ENCODE assay signal across 9 cellular contexts in genomic region chr3:27590437-27591320, GRCh38.
DNase-seq lines count a peak whose midpoint lies in the region; ATAC-seq and TF ChIP-seq lines count a peak whose summit lies in the region.
"Had no signal": no experiment of that assay in that cellular context is flagged by ENCODE, and none has a peak within 500 bp of the region (broad histone marks: within the 10 kb centered on the region; RNA-seq: fewer than 3 reads in every experiment).

No MANE protein-coding gene starts in this region.

- H3K27ac ChIP-seq in rectal smooth muscle tissue (ENCODE audit: low read depth, low read length): peak overlapping the region; percentile 31
- H3K27ac ChIP-seq: neutrophil had no signal

- no peak overlapping the region for H3K9ac ChIP-seq in rectal smooth muscle tissue (ENCODE audit: low read length)

- ATAC-seq in HG03378 (IDR thresholded peaks at IDR 0.05; ENCODE audit: unreplicated experiment) (peak; percentile 37), HG03175 (IDR thresholded peaks at IDR 0.05; ENCODE audit: unreplicated experiment) (no peak), GM21576 (IDR thresholded peaks at IDR 0.05; ENCODE audit: unreplicated experiment) (no peak), GM21825 (IDR thresholded peaks at IDR 0.05; ENCODE audit: unreplicated experiment) (no peak)

- H3K4me1 ChIP-seq in rectal smooth muscle tissue (ENCODE audit: control insufficient read depth, insufficient read depth, low read length): peaks cover 21% of the 10 kb centered on the region

- no peaks in the 10 kb centered on the region for H3K36me3 ChIP-seq in rectal smooth muscle tissue (ENCODE audit: control insufficient read depth, insufficient read depth, low read length)
- H3K36me3 ChIP-seq: neutrophil had no signal

- no peak for TF ChIP-seq CTCF in fibroblast of mammary gland (conservative IDR thresholded peaks at IDR 0.05; ENCODE audit: control insufficient read depth, insufficient read depth, low read depth, low read length)

- no peak overlapping the region for H3K4me3 ChIP-seq in fibroblast of mammary gland (ENCODE audit: control insufficient read depth, low read depth, low read length)
- no peak overlapping the region for H3K4me3 ChIP-seq in rectal smooth muscle tissue (ENCODE audit: low read length)

- peak; percentile 52 to 72 for DNase-seq in SW 1271 (lab: John Stamatoyannopoulos, UW)
- DNase-seq in fibroblast of mammary gland (ENCODE audit: low read depth): peak; percentile 63
- DNase-seq in NCI-H2227 (lab: John Stamatoyannopoulos, UW; ENCODE audit: unreplicated experiment): no peak

- H3K27me3 ChIP-seq in rectal smooth muscle tissue (ENCODE audit: control insufficient read depth, insufficient read depth, low read length): no peaks in the 10 kb centered on the region
- H3K27me3 ChIP-seq: neutrophil had no signal
